ENCODE assay signal across 9 cellular contexts in the genomic region with DNA sequence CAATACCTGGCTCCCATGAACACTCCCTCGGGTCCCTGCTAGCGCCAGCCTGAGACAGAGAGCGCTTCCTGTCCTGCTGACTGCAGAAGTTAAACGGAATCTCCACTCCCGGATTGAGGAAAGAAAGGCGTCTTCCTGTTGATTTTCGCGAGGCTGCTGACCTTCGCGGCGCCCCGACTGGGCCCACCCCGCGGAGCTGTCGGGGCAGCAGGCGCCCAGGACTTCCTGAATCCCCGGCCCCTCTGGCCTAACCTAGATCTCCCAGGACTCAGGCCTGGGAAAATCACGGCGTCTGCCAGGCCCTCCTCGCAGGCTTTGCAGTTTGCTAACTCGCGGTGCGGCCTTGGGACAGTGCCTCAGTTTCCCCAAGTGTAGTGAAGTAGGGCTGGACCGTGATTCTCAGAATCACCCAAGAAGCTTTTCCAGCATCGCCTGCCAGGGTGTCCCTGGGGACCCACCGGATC.
A peak's percentile ranks its signal among the peaks of the same experiment; 100 is the strongest.
DNase-seq lines count a peak whose midpoint lies in the region; ATAC-seq and TF ChIP-seq lines count a peak whose summit lies in the region.
"Had no signal": no experiment of that assay in that cellular context is flagged by ENCODE, and none has a peak within 500 bp of the region (broad histone marks: within the 10 kb centered on the region; RNA-seq: fewer than 3 reads in every experiment).

No MANE protein-coding gene starts in this region.

- peak overlapping the region; percentile 92 for H3K4me2 ChIP-seq in smooth muscle cell

- no peak for ATAC-seq in GM18861 (IDR thresholded peaks at IDR 0.05; ENCODE audit: unreplicated experiment)
- no peak for ATAC-seq in GM18519 (IDR thresholded peaks at IDR 0.05; ENCODE audit: low FRiP score, unreplicated experiment)

- in situ Hi-C loops in brain microvascular endothelial cell (cut with HindIII; ENCODE audit: low pct_ligation_motif_present, low sequenced_read_pairs), result no loop called here

- WGBS in smooth muscle cell (ENCODE audit: low lambda C conversion rate), result 4% methylated on average over 26 of the region's 26 CpGs

- H3K79me2 ChIP-seq in smooth muscle cell (ENCODE audit: low read depth), result no peaks in the 10 kb centered on the region

- H3K27me3 ChIP-seq in brain microvascular endothelial cell (replicated peaks), result no peaks in the 10 kb centered on the region
- no peaks in the 10 kb centered on the region for H3K27me3 ChIP-seq in smooth muscle cell (ENCODE audit: low read depth)

- H3F3A ChIP-seq in smooth muscle cell (ENCODE audit: low read depth), result peaks cover 11% of the 10 kb centered on the region

- DNase-seq in HFF-Myc (ENCODE audit: extremely low read depth, low read depth), result no peak
- peak; percentile 6 for DNase-seq in brain microvascular endothelial cell
- peak; percentile 77 for DNase-seq in islet precursor cell
- no peak for DNase-seq in smooth muscle cell (lab: John Stamatoyannopoulos, UW; ENCODE audit: unreplicated experiment)
- DNase-seq in AG08395 (ENCODE audit: low spot score), result no peak
- DNase-seq in RKO (ENCODE audit: low spot score), result no peak

- H3K36me3 ChIP-seq in brain microvascular endothelial cell (replicated peaks) (no peaks in the 10 kb centered on the region), smooth muscle cell (ENCODE audit: low read depth) (no peaks in the 10 kb centered on the region)
- H3K36me3 ChIP-seq: neutrophil had no signal

- H4K20me1 ChIP-seq in smooth muscle cell (ENCODE audit: low read depth), result no peaks in the 10 kb centered on the region

- peak overlapping the region; percentile 43 for H3K9ac ChIP-seq in smooth muscle cell (ENCODE audit: low read depth)

- H3K9me3 ChIP-seq in smooth muscle cell (replicated peaks; ENCODE audit: low read depth), result no peaks in the 10 kb centered on the region
- H3K9me3 ChIP-seq: neutrophil had no signal

- peak overlapping the region; percentile 28 for H3K4me3 ChIP-seq in HFF-Myc (replicated peaks; ENCODE audit: low read depth, low read length)
- peak overlapping the region; percentile 52 for H3K4me3 ChIP-seq in brain microvascular endothelial cell (ENCODE audit: low read depth, low read length)
- peak overlapping the region; percentile 62 for H3K4me3 ChIP-seq in smooth muscle cell

- peaks cover 14% of the 10 kb centered on the region for H3K4me1 ChIP-seq in smooth muscle cell (ENCODE audit: low read depth)

- TF ChIP-seq CTCF in HFF-Myc (IDR thresholded peaks at IDR 0.05; ENCODE audit: low read depth, low read length, missing control alignments), result no peak
- no peak for TF ChIP-seq CTCF in brain microvascular endothelial cell (IDR thresholded peaks at IDR 0.05; ENCODE audit: low read depth, low read length, missing control alignments)
- TF ChIP-seq CTCF in smooth muscle cell (IDR thresholded peaks at IDR 0.05; ENCODE audit: borderline replicate concordance, insufficient read depth, poor library complexity, severe bottlenecking), result no peak

- H3K27ac ChIP-seq in brain microvascular endothelial cell (peak overlapping the region; percentile 58), smooth muscle cell (ENCODE audit: low read depth) (peak overlapping the region; percentile 69)
- H3K27ac ChIP-seq: neutrophil had no signal

- H2AFZ ChIP-seq in smooth muscle cell (ENCODE audit: low read depth), result peak overlapping the region; percentile 96

Comparison
In these comparisons a context has a peak if more than half of its experiments do, and no peak if none do; other contexts are left out.
1. DNase-seq: peak in brain microvascular endothelial cell (single experiment) and islet precursor cell (single experiment); none in HFF-Myc (single experiment), smooth muscle cell (single experiment), AG08395 (single experiment) and RKO (single experiment).
2. Peak in every context shown above with its lines, with median percentiles within 50 percentile points of each other: H3K4me3 ChIP-seq.